ENCODE assay signal across 1 cellular context in the genomic region with DNA sequence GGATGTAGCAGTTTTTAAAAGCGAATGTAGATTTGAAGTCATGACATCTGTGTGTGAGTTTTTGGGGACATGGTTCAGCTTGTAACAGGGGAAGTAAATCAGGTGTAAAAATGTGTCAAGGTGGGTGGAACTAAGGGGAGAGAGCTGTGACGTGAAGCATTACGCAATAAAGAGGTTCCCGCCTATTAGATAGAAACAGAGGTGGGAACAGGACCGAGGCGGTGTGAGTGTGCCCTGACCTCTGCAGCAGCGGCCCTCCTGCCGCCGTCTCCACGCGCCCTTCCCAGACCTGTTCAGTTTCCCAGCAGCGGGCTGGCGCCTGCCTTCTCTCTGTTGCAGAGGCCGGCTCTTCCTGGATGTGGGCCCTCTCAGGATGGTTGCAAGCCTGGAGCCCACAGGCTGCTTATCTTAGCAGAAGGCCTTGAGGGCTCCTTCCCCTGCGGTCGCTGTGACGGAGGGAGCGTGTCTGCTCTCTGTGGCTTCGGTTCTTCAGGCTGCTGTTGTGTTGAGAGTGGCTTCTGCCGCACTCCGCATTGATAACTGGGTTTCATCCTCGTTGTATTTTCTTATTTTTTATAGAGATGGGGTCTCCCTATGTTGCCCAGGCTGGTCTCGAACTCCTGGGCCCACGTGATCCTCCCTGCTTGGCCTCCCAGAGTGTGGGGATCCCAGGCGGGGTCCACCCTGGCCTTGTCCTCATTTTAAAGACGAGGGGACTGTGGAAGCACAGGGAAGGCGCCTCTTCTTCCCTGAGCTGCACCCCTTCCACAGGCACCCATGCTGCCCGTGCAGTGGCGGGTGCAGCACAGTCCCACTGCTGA.
TF ChIP-seq lines count a peak whose summit lies in the region.

No MANE protein-coding gene starts in this region.

TF ChIP-seq in WTC11, 78 proteins besides CTCF, POLR2A, EP300 and RAD21 (continued from another document):
- TF ChIP-seq, protein P1, sequence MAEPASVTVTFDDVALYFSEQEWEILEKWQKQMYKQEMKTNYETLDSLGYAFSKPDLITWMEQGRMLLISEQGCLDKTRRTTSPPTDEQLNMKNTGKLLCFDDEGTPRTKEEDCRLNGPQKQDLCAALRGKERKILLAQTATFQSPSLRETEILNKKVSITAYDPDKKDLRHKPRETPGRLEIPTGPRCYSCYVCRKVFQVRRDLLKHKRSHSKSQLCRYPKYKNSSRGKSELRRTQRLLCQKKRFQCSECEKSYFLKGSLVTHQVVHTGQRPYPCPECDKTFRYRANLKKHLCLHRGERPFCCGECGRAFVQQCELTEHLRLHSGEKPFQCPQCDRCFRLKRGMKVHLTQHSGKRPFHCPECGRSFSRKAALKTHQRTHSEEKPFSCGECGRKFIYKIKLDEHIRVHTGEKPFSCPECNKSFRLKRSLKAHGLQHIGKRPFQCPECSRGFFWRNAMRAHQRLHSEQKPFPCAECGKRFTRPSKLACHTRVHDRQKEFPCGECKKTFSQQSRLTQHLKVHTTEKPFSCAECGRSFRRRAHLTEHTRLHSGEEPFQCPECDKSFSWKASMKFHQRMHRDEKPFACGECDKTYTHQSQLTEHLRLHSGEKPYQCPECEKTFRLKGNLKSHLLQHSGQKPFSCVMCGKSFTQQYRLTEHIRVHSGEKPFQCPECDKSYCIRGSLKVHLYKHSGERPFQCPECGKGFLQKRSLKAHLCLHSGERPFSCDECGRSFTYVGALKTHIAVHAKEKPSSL (CRISPR knock-in tag; conservative IDR thresholded peaks at IDR 0.05): no peak
- TF ChIP-seq MXD4 (CRISPR knock-in tag; IDR thresholded peaks at IDR 0.05; ENCODE audit: borderline replicate concordance): no peak
- no peak for TF ChIP-seq TEAD4 (CRISPR knock-in tag; IDR thresholded peaks at IDR 0.05)
- TF ChIP-seq KAT7 (CRISPR knock-in tag; IDR thresholded peaks at IDR 0.05; ENCODE audit: borderline replicate concordance): no peak
- no peak for TF ChIP-seq ZNF263 (CRISPR knock-in tag; IDR thresholded peaks at IDR 0.05; ENCODE audit: low read depth)
- TF ChIP-seq, protein P2, sequence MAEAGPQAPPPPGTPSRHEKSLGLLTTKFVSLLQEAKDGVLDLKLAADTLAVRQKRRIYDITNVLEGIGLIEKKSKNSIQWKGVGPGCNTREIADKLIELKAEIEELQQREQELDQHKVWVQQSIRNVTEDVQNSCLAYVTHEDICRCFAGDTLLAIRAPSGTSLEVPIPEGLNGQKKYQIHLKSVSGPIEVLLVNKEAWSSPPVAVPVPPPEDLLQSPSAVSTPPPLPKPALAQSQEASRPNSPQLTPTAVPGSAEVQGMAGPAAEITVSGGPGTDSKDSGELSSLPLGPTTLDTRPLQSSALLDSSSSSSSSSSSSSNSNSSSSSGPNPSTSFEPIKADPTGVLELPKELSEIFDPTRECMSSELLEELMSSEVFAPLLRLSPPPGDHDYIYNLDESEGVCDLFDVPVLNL (CRISPR knock-in tag; IDR thresholded peaks at IDR 0.05; ENCODE audit: borderline replicate concordance, low read depth): no peak
- TF ChIP-seq SMAD4 (CRISPR knock-in tag; IDR thresholded peaks at IDR 0.05): no peak
- no peak for TF ChIP-seq ZNF671 (CRISPR knock-in tag; IDR thresholded peaks at IDR 0.05)
- TF ChIP-seq, protein P3, sequence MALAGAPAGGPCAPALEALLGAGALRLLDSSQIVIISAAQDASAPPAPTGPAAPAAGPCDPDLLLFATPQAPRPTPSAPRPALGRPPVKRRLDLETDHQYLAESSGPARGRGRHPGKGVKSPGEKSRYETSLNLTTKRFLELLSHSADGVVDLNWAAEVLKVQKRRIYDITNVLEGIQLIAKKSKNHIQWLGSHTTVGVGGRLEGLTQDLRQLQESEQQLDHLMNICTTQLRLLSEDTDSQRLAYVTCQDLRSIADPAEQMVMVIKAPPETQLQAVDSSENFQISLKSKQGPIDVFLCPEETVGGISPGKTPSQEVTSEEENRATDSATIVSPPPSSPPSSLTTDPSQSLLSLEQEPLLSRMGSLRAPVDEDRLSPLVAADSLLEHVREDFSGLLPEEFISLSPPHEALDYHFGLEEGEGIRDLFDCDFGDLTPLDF (CRISPR knock-in tag; IDR thresholded peaks at IDR 0.05): no peak
- TF ChIP-seq, protein P4, sequence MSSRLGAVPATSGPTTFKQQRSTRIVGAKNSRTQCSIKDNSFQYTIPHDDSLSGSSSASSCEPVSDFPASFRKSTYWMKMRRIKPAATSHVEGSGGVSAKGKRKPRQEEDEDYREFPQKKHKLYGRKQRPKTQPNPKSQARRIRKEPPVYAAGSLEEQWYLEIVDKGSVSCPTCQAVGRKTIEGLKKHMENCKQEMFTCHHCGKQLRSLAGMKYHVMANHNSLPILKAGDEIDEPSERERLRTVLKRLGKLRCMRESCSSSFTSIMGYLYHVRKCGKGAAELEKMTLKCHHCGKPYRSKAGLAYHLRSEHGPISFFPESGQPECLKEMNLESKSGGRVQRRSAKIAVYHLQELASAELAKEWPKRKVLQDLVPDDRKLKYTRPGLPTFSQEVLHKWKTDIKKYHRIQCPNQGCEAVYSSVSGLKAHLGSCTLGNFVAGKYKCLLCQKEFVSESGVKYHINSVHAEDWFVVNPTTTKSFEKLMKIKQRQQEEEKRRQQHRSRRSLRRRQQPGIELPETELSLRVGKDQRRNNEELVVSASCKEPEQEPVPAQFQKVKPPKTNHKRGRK (CRISPR knock-in tag; IDR thresholded peaks at IDR 0.05; ENCODE audit: borderline replicate concordance): no peak
- TF ChIP-seq, protein P5, sequence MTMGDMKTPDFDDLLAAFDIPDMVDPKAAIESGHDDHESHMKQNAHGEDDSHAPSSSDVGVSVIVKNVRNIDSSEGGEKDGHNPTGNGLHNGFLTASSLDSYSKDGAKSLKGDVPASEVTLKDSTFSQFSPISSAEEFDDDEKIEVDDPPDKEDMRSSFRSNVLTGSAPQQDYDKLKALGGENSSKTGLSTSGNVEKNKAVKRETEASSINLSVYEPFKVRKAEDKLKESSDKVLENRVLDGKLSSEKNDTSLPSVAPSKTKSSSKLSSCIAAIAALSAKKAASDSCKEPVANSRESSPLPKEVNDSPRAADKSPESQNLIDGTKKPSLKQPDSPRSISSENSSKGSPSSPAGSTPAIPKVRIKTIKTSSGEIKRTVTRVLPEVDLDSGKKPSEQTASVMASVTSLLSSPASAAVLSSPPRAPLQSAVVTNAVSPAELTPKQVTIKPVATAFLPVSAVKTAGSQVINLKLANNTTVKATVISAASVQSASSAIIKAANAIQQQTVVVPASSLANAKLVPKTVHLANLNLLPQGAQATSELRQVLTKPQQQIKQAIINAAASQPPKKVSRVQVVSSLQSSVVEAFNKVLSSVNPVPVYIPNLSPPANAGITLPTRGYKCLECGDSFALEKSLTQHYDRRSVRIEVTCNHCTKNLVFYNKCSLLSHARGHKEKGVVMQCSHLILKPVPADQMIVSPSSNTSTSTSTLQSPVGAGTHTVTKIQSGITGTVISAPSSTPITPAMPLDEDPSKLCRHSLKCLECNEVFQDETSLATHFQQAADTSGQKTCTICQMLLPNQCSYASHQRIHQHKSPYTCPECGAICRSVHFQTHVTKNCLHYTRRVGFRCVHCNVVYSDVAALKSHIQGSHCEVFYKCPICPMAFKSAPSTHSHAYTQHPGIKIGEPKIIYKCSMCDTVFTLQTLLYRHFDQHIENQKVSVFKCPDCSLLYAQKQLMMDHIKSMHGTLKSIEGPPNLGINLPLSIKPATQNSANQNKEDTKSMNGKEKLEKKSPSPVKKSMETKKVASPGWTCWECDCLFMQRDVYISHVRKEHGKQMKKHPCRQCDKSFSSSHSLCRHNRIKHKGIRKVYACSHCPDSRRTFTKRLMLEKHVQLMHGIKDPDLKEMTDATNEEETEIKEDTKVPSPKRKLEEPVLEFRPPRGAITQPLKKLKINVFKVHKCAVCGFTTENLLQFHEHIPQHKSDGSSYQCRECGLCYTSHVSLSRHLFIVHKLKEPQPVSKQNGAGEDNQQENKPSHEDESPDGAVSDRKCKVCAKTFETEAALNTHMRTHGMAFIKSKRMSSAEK (CRISPR knock-in tag; IDR thresholded peaks at IDR 0.05; ENCODE audit: borderline replicate concordance): no peak
- TF ChIP-seq, protein P6, sequence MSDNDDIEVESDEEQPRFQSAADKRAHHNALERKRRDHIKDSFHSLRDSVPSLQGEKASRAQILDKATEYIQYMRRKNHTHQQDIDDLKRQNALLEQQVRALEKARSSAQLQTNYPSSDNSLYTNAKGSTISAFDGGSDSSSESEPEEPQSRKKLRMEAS (CRISPR knock-in tag; IDR thresholded peaks at IDR 0.05): no peak
- no peak for TF ChIP-seq MYBL2 (CRISPR knock-in tag; IDR thresholded peaks at IDR 0.05)
- TF ChIP-seq IRF2 (CRISPR knock-in tag; IDR thresholded peaks at IDR 0.05; ENCODE audit: borderline replicate concordance, low read depth): no peak
- TF ChIP-seq GRHL2 (CRISPR knock-in tag; IDR thresholded peaks at IDR 0.05; ENCODE audit: insufficient replicate concordance, severe bottlenecking): no peak
- TF ChIP-seq JUN (CRISPR knock-in tag; IDR thresholded peaks at IDR 0.05): no peak
- TF ChIP-seq, protein P7, sequence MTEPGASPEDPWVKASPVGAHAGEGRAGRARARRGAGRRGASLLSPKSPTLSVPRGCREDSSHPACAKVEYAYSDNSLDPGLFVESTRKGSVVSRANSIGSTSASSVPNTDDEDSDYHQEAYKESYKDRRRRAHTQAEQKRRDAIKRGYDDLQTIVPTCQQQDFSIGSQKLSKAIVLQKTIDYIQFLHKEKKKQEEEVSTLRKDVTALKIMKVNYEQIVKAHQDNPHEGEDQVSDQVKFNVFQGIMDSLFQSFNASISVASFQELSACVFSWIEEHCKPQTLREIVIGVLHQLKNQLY (CRISPR knock-in tag; IDR thresholded peaks at IDR 0.05): no peak
- TF ChIP-seq, protein P8, sequence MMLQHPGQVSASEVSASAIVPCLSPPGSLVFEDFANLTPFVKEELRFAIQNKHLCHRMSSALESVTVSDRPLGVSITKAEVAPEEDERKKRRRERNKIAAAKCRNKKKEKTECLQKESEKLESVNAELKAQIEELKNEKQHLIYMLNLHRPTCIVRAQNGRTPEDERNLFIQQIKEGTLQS (CRISPR knock-in tag; conservative IDR thresholded peaks at IDR 0.05): no peak
- TF ChIP-seq, protein P9, sequence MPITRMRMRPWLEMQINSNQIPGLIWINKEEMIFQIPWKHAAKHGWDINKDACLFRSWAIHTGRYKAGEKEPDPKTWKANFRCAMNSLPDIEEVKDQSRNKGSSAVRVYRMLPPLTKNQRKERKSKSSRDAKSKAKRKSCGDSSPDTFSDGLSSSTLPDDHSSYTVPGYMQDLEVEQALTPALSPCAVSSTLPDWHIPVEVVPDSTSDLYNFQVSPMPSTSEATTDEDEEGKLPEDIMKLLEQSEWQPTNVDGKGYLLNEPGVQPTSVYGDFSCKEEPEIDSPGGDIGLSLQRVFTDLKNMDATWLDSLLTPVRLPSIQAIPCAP (CRISPR knock-in tag; IDR thresholded peaks at IDR 0.05): no peak
TF ChIP-seq in WTC11: peak in this region for 0.
